8 cellular contexts compared by ENCODE assay signal in genomic region chr6:28266962-28267694, GRCh38. TPM values are rescaled to one million over a fixed set of nuclear protein-coding genes. Genes with fewer than 3 reads are reported as not detected.
DNase-seq lines count a peak whose midpoint lies in the region; ATAC-seq and TF ChIP-seq lines count a peak whose summit lies in the region.

Gene ZSCAN26, plus strand, starts transcription at chr6:28267143. Its CDS starts 4,777 bp downstream, at chr6:28271920.

- H3K9me3 ChIP-seq in hepatocyte (ENCODE audit: low read depth) (no peaks in the 10 kb centered on the region), aorta (ENCODE audit: control insufficient read depth, low read length) (no peaks in the 10 kb centered on the region)

- DNase-seq in NCI-H187 treated with DMSO at 0.1 percent for 48 hours (lab: John Stamatoyannopoulos, UW), result peak; percentile 27
- DNase-seq in T-helper 9 cell, result peak; percentile 67
- peak; percentile 92 for DNase-seq in astrocyte of the spinal cord (ENCODE audit: low read depth, low spot score)
- DNase-seq in hepatocyte (ENCODE audit: low spot score), result peak; percentile 91
- peak; percentile 86 for DNase-seq in renal cortical epithelial cell (ENCODE audit: low read depth)
- DNase-seq in aorta, result peak; percentile 89 to 95

- H3K4me3 ChIP-seq in astrocyte of the spinal cord (ENCODE audit: low read depth, low read length), result peak within 1 kb of the TSS; percentile 73
- peak within 1 kb of the TSS; percentile 62 for H3K4me3 ChIP-seq in hepatocyte
- peak within 1 kb of the TSS; percentile 72 to 77 for H3K4me3 ChIP-seq in aorta (ENCODE audit: low read length in 2 of 2)

- H3K4me1 ChIP-seq in hepatocyte (ENCODE audit: insufficient read depth) (peaks cover 6% of the 10 kb centered on the region), aorta (ENCODE audit: control insufficient read depth in 1 of 2, insufficient read depth in 2 of 2, low read length in 2 of 2) (peaks cover 0 to 3% of the 10 kb centered on the region in 2 donors)

- WGBS in hepatocyte (ENCODE audit: low lambda C conversion rate, missing lambda C conversion rate), result under 1% methylated on average over 32 of the region's 32 CpGs
- 0 to 1% methylated on average over 32 of the region's 32 CpGs for WGBS in aorta, 2 donors

- peaks cover 34% of the 10 kb centered on the region for H3K79me2 ChIP-seq in hepatocyte

- in situ Hi-C loops in astrocyte of the spinal cord (cut with HindIII; ENCODE audit: low sequenced_read_pairs), result no loop called here

- peak within 1 kb of the TSS; percentile 54 for H2AFZ ChIP-seq in hepatocyte

- H3K27ac ChIP-seq in hepatocyte (peak within 1 kb of the TSS; percentile 91), aorta (ENCODE audit: low read depth in 1 of 2, low read length in 2 of 2) (peak within 1 kb of the TSS in 1 of 2 donors; percentile 11)

- intact Hi-C loops in aorta (cut with DNase I), result loop anchor here in 1 of 2 donors (5.0 kb wide), 2 partner anchors 40 to 70 kb away; partner anchors contain the start of genes ZSCAN31 and ZSCAN9

- H3K36me3 ChIP-seq in hepatocyte (replicated peaks; ENCODE audit: insufficient read depth, low read depth) (no peaks in the 10 kb centered on the region), aorta (ENCODE audit: control insufficient read depth in 1 of 2, insufficient read depth in 2 of 2, low read length in 1 of 2) (peaks cover 0 to 4% of the 10 kb centered on the region in 2 donors)

- H3K27me3 ChIP-seq in hepatocyte (peaks cover 2% of the 10 kb centered on the region), aorta (ENCODE audit: control insufficient read depth in 1 of 2, insufficient read depth in 2 of 2, low read length in 1 of 2) (no peaks in the 10 kb centered on the region)

- peak within 1 kb of the TSS; percentile 80 for H3K4me2 ChIP-seq in hepatocyte

- no peak for TF ChIP-seq CTCF in astrocyte of the spinal cord (IDR thresholded peaks at IDR 0.05; ENCODE audit: low read depth, low read length)
- TF ChIP-seq CTCF in hepatocyte (IDR thresholded peaks at IDR 0.05; ENCODE audit: poor library complexity), result no peak

- H3K9me2 ChIP-seq in hepatocyte (replicated peaks; ENCODE audit: insufficient read depth), result no peaks in the 10 kb centered on the region

- ATAC-seq in GM18508 (IDR thresholded peaks at IDR 0.05; ENCODE audit: insufficient read depth, unreplicated experiment) (peak; percentile 74), HG02970 (IDR thresholded peaks at IDR 0.05; ENCODE audit: low FRiP score, unreplicated experiment) (peak; percentile 84), aorta (ENCODE audit: low FRiP score) (peak; percentile 97)

- H4K20me1 ChIP-seq in hepatocyte (ENCODE audit: insufficient read depth, poor library complexity, severe bottlenecking), result no peaks in the 10 kb centered on the region

RNA-seq across cellular contexts. Expression of gene ZSCAN26, which starts in this region (rescaled TPM):
- 14.7 and 24.4 TPM in 2 replicates for total RNA-seq in hepatocyte
- polyA plus RNA-seq in hepatocyte, result 7.6 and 7.8 TPM in 2 replicates
- total RNA-seq in renal cortical epithelial cell, result 10.1 and 27.0 TPM in 2 replicates
- 10 to 100 TPM; 15.7 to 22.8 TPM for total RNA-seq in aorta
- 10 to 100 TPM; 15.9 to 16.1 TPM for polyA plus RNA-seq in aorta

Comparison
In these comparisons a context has a peak if more than half of its experiments do, and no peak if none do; other contexts are left out.
1. DNase-seq: peak in every context shown above with its lines; median percentile 92 in astrocyte of the spinal cord; 92 in aorta; 91 in hepatocyte; 86 in renal cortical epithelial cell; 67 in T-helper 9 cell; 27 in NCI-H187 treated with DMSO at 0.1 percent for 48 hours.